In genomic region chr7:111855842-111856227, GRCh38 we compare ENCODE assay signal across 12 cellular contexts.
DNase-seq lines count a peak whose midpoint lies in the region; ATAC-seq, FAIRE-seq and TF ChIP-seq lines count a peak whose summit lies in the region.
"Had no signal": no experiment of that assay in that cellular context is flagged by ENCODE, and none has a peak within 500 bp of the region (broad histone marks: within the 10 kb centered on the region; RNA-seq: fewer than 3 reads in every experiment).

No MANE protein-coding gene starts in this region.

- no peak overlapping the region for H3K23ac ChIP-seq in H1 (ENCODE audit: insufficient read length)

- POLR2A ChIA-PET in H1 (lab: Charles Lee; ENCODE audit: partially characterized antibody), result no interaction called here
- POLR2A ChIA-PET in CD4-positive, alpha-beta memory T cell (lab: Charles Lee; ENCODE audit: partially characterized antibody), result no interaction called here

- peaks cover 0 to 6% of the 10 kb centered on the region in 2 donors for H3K27me3 Mint-ChIP-seq in CD4-positive, alpha-beta memory T cell

- H2BK12ac ChIP-seq in H1 (ENCODE audit: low read depth, low read length), result no peak overlapping the region; the same call in 1 of the 2 replicates

- no peak overlapping the region for H3K4me3 Mint-ChIP-seq in CD4-positive, alpha-beta memory T cell
- H3K4me3 Mint-ChIP-seq: activated naive CD4-positive, alpha-beta T cell treated with anti-CD3 and anti-CD28 coated beads, Interleukin-2, amount 10 ng/mL, durations not matched to agents 7 days and 5 days had no signal

- no peak overlapping the region for H3K27ac Mint-ChIP-seq in CD4-positive, alpha-beta memory T cell
- H3K27ac Mint-ChIP-seq: activated naive CD4-positive, alpha-beta T cell treated with anti-CD3 and anti-CD28 coated beads, Interleukin-2, amount 10 ng/mL, durations not matched to agents 7 days and 5 days had no signal

- no peaks in the 10 kb centered on the region for H3K79me2 ChIP-seq in H1 (ENCODE audit: control insufficient read depth in 1 of 2, insufficient read depth in 2 of 2, low read length in 2 of 2)

- 75% methylated on average over 5 of the region's 5 CpGs; no CpG with 5 or more reads in 1 of the 2 experiments for whole genome bisulfite sequencing in H1 (ENCODE audit: extremely low coverage in 1 of 2, insufficient coverage in 1 of 2, insufficient read length in 1 of 2, insufficient replicate concordance in 2 of 2, low coverage in 1 of 2, low lambda C conversion rate in 2 of 2, missing lambda C conversion rate in 1 of 2), 2 experiments

- TF ChIP-seq POLR2A in H1 (IDR thresholded peaks at IDR 0.05; ENCODE audit: control extremely low read depth in 1 of 2, low read depth in 2 of 2, low read length in 2 of 2), result no peak

- no peak overlapping the region for H3K4me3 ChIP-seq in H1 (ENCODE audit: extremely low read depth in 1 of 4, insufficient read depth in 2 of 4, low read depth in 3 of 4, low read length in 4 of 4)
- no peak overlapping the region for H3K4me3 ChIP-seq in CD4-positive, alpha-beta memory T cell (ENCODE audit: low read length in 2 of 2)
- H3K4me3 ChIP-seq: skin epidermis had no signal

- H3K4me1 ChIP-seq in H1 (replicated peaks in 1 of 4; ENCODE audit: control insufficient read depth in 3 of 4, insufficient read depth in 4 of 4, low read length in 3 of 4), result peaks cover 10 to 16% (median 12%) of the 10 kb centered on the region in 4 experiments
- no peaks in the 10 kb centered on the region for H3K4me1 ChIP-seq in CD4-positive, alpha-beta memory T cell (ENCODE audit: insufficient read depth, low read length)

- H4K91ac ChIP-seq in H1 (replicated peaks; ENCODE audit: insufficient read length, low read length), result no peak overlapping the region

- peak; percentile 60 for DNase-seq in DMS 273 treated with DMSO at 0.1 percent for 48 hours (lab: John Stamatoyannopoulos, UW)
- peak; percentile 24 for DNase-seq in NAMALWA (ENCODE audit: low spot score)
- no peak for DNase-seq in H1 (ENCODE audit: low read depth in 1 of 2, low spot score in 2 of 2)
- DNase-seq in medulla oblongata (ENCODE audit: extremely low spot score), result peak; percentile 44
- no peak for DNase-seq in CD4-positive, alpha-beta memory T cell
- no peak for DNase-seq in omental fat pad (ENCODE audit: low spot score)
- DNase-seq: activated naive CD4-positive, alpha-beta T cell treated with anti-CD3 and anti-CD28 coated beads, Interleukin-2, amount 10 ng/mL, durations not matched to agents 7 days and 5 days; GOT3; KG1 had no signal

- no peak overlapping the region for H2BK15ac ChIP-seq in H1 (ENCODE audit: low read length)

- intact Hi-C loops in CD4-positive, alpha-beta memory T cell (cut with micrococcal nuclease), result no loop called here

- H3K56ac ChIP-seq in H1 (replicated peaks; ENCODE audit: insufficient read length, low read depth, low read length), result no peak overlapping the region

- H2BK120ac ChIP-seq in H1 (replicated peaks; ENCODE audit: low read depth, low read length), result no peak overlapping the region

- H3K18ac ChIP-seq in H1 (ENCODE audit: extremely low read depth, low read length), result no peak overlapping the region

- H3K79me1 ChIP-seq in H1 (ENCODE audit: low read depth, low read length), result no peaks in the 10 kb centered on the region

- no peak overlapping the region for H2AFZ ChIP-seq in H1 (ENCODE audit: low read length)

- no peaks in the 10 kb centered on the region for H3K36me3 ChIP-seq in H1 (ENCODE audit: control insufficient read depth in 2 of 4, insufficient read depth in 4 of 4, low read length in 3 of 4)
- H3K36me3 ChIP-seq in CD4-positive, alpha-beta memory T cell (ENCODE audit: insufficient read depth, low read length), result no peaks in the 10 kb centered on the region

- peaks cover 0 to 1% (median 0%) of the 10 kb centered on the region in 4 donors for H3K4me1 Mint-ChIP-seq in CD4-positive, alpha-beta memory T cell

- H3K14ac ChIP-seq in H1 (ENCODE audit: insufficient read length), result no peak overlapping the region

- no peak overlapping the region for H3K4me2 ChIP-seq in H1 (ENCODE audit: insufficient read depth in 1 of 2, low read depth in 2 of 2, low read length in 2 of 2)

- H3K36me3 Mint-ChIP-seq in CD4-positive, alpha-beta memory T cell, result no peaks in the 10 kb centered on the region
- H3K36me3 Mint-ChIP-seq: activated naive CD4-positive, alpha-beta T cell treated with anti-CD3 and anti-CD28 coated beads, Interleukin-2, amount 10 ng/mL, durations not matched to agents 7 days and 5 days had no signal

- no peak for FAIRE-seq in H1 (lab: Jason Lieb, UNC)

- no peaks in the 10 kb centered on the region for H4K20me1 ChIP-seq in H1 (replicated peaks in 1 of 2; ENCODE audit: control insufficient read depth in 1 of 2, insufficient read depth in 2 of 2, low read length in 2 of 2)

- no peak overlapping the region for H2BK20ac ChIP-seq in H1 (ENCODE audit: low read length)

- TF ChIP-seq EP300 in H1 (IDR thresholded peaks at IDR 0.05; ENCODE audit: borderline replicate concordance in 1 of 2, low read depth in 2 of 2, low read length in 2 of 2), result no peak

- H2BK5ac ChIP-seq in H1 (ENCODE audit: low read depth, low read length), result no peak overlapping the region

- TF ChIP-seq RAD21 in H1 (IDR thresholded peaks at IDR 0.05 in 1 of 2, conservative IDR thresholded peaks at IDR 0.05 in 1 of 2; ENCODE audit: low read depth in 2 of 2, low read length in 2 of 2), result peak; percentile 26 to 46; a peak in 3 of 4 replicates

- H3K9ac ChIP-seq in H1 (replicated peaks in 1 of 4; ENCODE audit: extremely low read depth in 1 of 4, low read depth in 3 of 4, low read length in 3 of 4), result peak overlapping the region in 1 of 4 experiments; percentile 29; a peak in 2 of 7 replicates

- TF ChIP-seq CTCF in H1 (IDR thresholded peaks at IDR 0.05; ENCODE audit: control extremely low read depth in 1 of 3, insufficient read depth in 1 of 3, low read depth in 1 of 3, low read length in 3 of 3) (peak; percentile 24 to 36 (median 33); a peak in 3 of 4 replicates), omental fat pad (IDR thresholded peaks at IDR 0.05) (no peak)

- no peaks in the 10 kb centered on the region for H3K9me3 ChIP-seq in H1 (ENCODE audit: insufficient read depth in 2 of 2, low read depth in 1 of 2, low read length in 1 of 2)
- no peaks in the 10 kb centered on the region for H3K9me3 ChIP-seq in CD4-positive, alpha-beta memory T cell (ENCODE audit: control insufficient read depth in 1 of 2, low read length in 2 of 2)

- H4K8ac ChIP-seq in H1 (ENCODE audit: extremely low read depth, insufficient read depth, low read length), result no peak overlapping the region

- H4K5ac ChIP-seq in H1 (ENCODE audit: insufficient read length, low read depth, low read length), result no peak overlapping the region

- no peak for ATAC-seq in HG03565 (IDR thresholded peaks at IDR 0.05; ENCODE audit: unreplicated experiment)
- ATAC-seq in omental fat pad (ENCODE audit: low FRiP score), result no peak
- no peak for ATAC-seq in GM18907 (IDR thresholded peaks at IDR 0.05; ENCODE audit: unreplicated experiment)

- no peak overlapping the region for H3K4ac ChIP-seq in H1 (replicated peaks; ENCODE audit: insufficient read length, low read depth, low read length)

- no peak overlapping the region for H3K27ac ChIP-seq in H1 (ENCODE audit: low read depth, low read length)
- no peak overlapping the region for H3K27ac ChIP-seq in CD4-positive, alpha-beta memory T cell (ENCODE audit: low read depth, low read length)
- H3K27ac ChIP-seq: skin epidermis had no signal

- no peaks in the 10 kb centered on the region for H3K27me3 ChIP-seq in H1 (replicated peaks in 1 of 4; ENCODE audit: control insufficient read depth in 3 of 4, extremely low read depth in 1 of 4, insufficient read depth in 3 of 4, low read length in 3 of 4)
- no peaks in the 10 kb centered on the region for H3K27me3 ChIP-seq in CD4-positive, alpha-beta memory T cell (ENCODE audit: insufficient read depth, low read length)

- CTCF ChIA-PET in H1 (lab: Charles Lee; ENCODE audit: partially characterized antibody), result interaction anchor here (0.6 to 11.6 kb wide), 40 partner anchors 10 to 641 kb away, joined by 3 to 274 read pairs (median 6); no protein-coding TSS in a partner anchor
- CTCF ChIA-PET in CD4-positive, alpha-beta memory T cell (lab: Charles Lee; ENCODE audit: partially characterized antibody), result interaction anchor here (1.2 kb wide), 1 partner anchor 554 kb away, joined by 3 read pairs; no protein-coding TSS in a partner anchor

- no peaks in the 10 kb centered on the region; the same call in 1 of the 2 replicates for H3K23me2 ChIP-seq in H1 (ENCODE audit: low read depth, low read length)

- peaks cover 0 to 7% (median 0%) of the 10 kb centered on the region in 8 donors for H3K9me3 Mint-ChIP-seq in CD4-positive, alpha-beta memory T cell
- H3K9me3 Mint-ChIP-seq: activated naive CD4-positive, alpha-beta T cell treated with anti-CD3 and anti-CD28 coated beads, Interleukin-2, amount 10 ng/mL, durations not matched to agents 7 days and 5 days had no signal

- H2AK5ac ChIP-seq in H1 (ENCODE audit: low read depth, low read length), result no peak overlapping the region

TF ChIP-seq in H1, 55 proteins besides CTCF, POLR2A, EP300 and RAD21:
- TF ChIP-seq SAP30 (IDR thresholded peaks at IDR 0.05; ENCODE audit: insufficient read depth, insufficient replicate concordance, low read length), result no peak
- TF ChIP-seq CBX8 (IDR thresholded peaks at IDR 0.05; ENCODE audit: borderline replicate concordance, low read depth, low read length), result no peak
- TF ChIP-seq USF2 (IDR thresholded peaks at IDR 0.05; ENCODE audit: low read length), result no peak

Comparison
In these comparisons a context has a peak if more than half of its experiments do, and no peak if none do; other contexts are left out.
1. DNase-seq: peak in DMS 273 treated with DMSO at 0.1 percent for 48 hours (single experiment), NAMALWA (single experiment) and medulla oblongata (single experiment); none in H1 (0 of 2), CD4-positive, alpha-beta memory T cell (0 of 5) and omental fat pad (single experiment).
2. CTCF ChIP-seq: peak in H1 (3 of 3); none in omental fat pad (0 of 3).